In the genomic region with DNA sequence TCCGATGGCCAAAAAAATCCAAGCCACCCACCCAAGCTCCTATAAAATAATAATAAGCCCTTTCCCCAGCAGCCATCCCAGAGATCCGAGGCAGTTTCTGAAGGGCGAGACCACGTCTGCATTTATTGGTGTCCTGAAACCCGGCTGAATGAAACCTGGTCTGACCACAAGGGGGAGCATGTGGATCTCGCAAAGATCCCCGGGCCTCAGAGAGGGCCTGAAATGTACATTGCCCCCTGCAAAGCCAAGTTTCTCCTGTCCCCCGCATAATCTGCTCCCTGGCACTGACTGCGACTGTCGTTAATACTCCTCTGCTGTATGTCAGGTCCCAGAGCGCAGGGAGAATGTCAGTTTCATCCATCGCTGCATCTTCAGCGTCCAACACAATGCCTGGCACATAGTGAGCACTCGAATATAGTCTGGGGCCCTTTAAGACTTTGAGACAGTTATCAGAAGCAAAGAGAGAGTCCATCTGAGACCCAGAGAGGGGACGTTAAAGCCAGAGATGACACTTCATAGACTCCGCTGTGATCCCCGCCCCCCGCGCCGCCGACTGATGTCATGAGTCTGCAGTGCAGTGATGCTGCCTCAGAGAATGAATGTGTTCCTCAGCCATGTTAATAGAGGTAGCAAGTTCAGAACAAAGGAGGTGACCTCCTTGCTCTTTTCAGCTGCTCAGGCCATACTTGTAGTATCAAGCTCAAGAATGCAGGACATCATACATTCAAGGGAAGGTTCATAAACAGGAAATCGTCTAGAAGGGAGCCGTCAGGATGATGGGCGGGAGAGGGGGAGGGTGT, we compare ENCODE assay signal across 7 cellular contexts.
A peak's percentile ranks its signal among the peaks of the same experiment; 100 is the strongest.
DNase-seq lines count a peak whose midpoint lies in the region; ATAC-seq and TF ChIP-seq lines count a peak whose summit lies in the region.

No MANE protein-coding gene starts in this region.

- H3K27ac Mint-ChIP-seq in brain (peak overlapping the region in 4 of 5 experiments; percentile 35 to 80 (median 72)), immature natural killer cell (no peak overlapping the region)

- H3K4me3 Mint-ChIP-seq in brain = peak overlapping the region in 1 of 5 experiments; percentile 25
- H3K4me3 Mint-ChIP-seq in immature natural killer cell = peak overlapping the region; percentile 26 to 72 (median 46)

- no peaks in the 10 kb centered on the region for H3K36me3 Mint-ChIP-seq in brain
- no peaks in the 10 kb centered on the region for H3K36me3 Mint-ChIP-seq in immature natural killer cell

- in situ Hi-C loops in GM13976 (cut with MboI; ENCODE audit: low sequenced_read_pairs, unreplicated experiment) = no loop called here

- no peak for ATAC-seq in HG02870 (IDR thresholded peaks at IDR 0.05; ENCODE audit: unreplicated experiment)

- TF ChIP-seq CTCF in GM13976 (IDR thresholded peaks at IDR 0.05; ENCODE audit: borderline replicate concordance, control extremely low read depth, extremely low read depth, insufficient read depth, missing control alignments) = peak; percentile 66
- peak; percentile 90 to 93 for TF ChIP-seq CTCF in brain (conservative IDR thresholded peaks at IDR 0.05)

- DNase-seq in GM13976 (ENCODE audit: low spot score) = peak; percentile 91
- DNase-seq in NCI-H2081 treated with DMSO at 0.1 percent for 48 hours (lab: John Stamatoyannopoulos, UW) = peak; percentile 27
- DNase-seq in UCSD-AML1 (lab: John Stamatoyannopoulos, UW; ENCODE audit: unreplicated experiment) = peak; percentile 62
- peak; percentile 53 to 63 (median 61) for DNase-seq in immature natural killer cell
- DNase-seq in stimulated activated CD4-positive, alpha-beta T cell treated with anti-CD3 and anti-CD28 coated beads, Interleukin-12 subunit alpha, Interleukin-12 subunit beta, amount 100 ng/mL, for 48 hours (ENCODE audit: low read depth in 2 of 3, low spot score in 1 of 3) = peak; percentile 37 to 69 (median 58)

- peaks cover 33% of the 10 kb centered on the region for H3K27me3 Mint-ChIP-seq in brain
- peaks cover 4 to 15% (median 12%) of the 10 kb centered on the region in 3 donors for H3K27me3 Mint-ChIP-seq in immature natural killer cell (ENCODE audit: low read depth in 3 of 3)

- H3K4me1 Mint-ChIP-seq in brain (peaks cover 36% of the 10 kb centered on the region), immature natural killer cell (peaks cover 19 to 25% of the 10 kb centered on the region in 2 donors)

- H3K9me3 Mint-ChIP-seq in brain = no peaks in the 10 kb centered on the region
- H3K9me3 Mint-ChIP-seq in immature natural killer cell = no peaks in the 10 kb centered on the region

Comparison
In these comparisons a context has a peak if more than half of its experiments do, and no peak if none do; other contexts are left out.
1. DNase-seq: peak in every context shown above with its lines; median percentile 91 in GM13976; 62 in UCSD-AML1; 61 in immature natural killer cell; 58 in stimulated activated CD4-positive, alpha-beta T cell treated with anti-CD3 and anti-CD28 coated beads, Interleukin-12 subunit alpha, Interleukin-12 subunit beta, amount 100 ng/mL, for 48 hours; 27 in NCI-H2081 treated with DMSO at 0.1 percent for 48 hours.
2. H3K27ac Mint-ChIP-seq: peak in brain (4 of 5); none in immature natural killer cell (0 of 6).